ENCODE assay signal across 11 cellular contexts in genomic region chr15:94238539-94239118, GRCh38. TPM values are rescaled to one million over a fixed set of nuclear protein-coding genes. Genes with fewer than 3 reads are reported as not detected.
DNase-seq lines count a peak whose midpoint lies in the region; ATAC-seq and TF ChIP-seq lines count a peak whose summit lies in the region.
"Had no signal": no experiment of that assay in that cellular context is flagged by ENCODE, and none has a peak within 500 bp of the region (broad histone marks: within the 10 kb centered on the region; RNA-seq: fewer than 3 reads in every experiment).

No MANE protein-coding gene starts in this region.

- peaks cover 35% of the 10 kb centered on the region for H3K36me3 Mint-ChIP-seq in activated CD8-positive, alpha-beta T cell treated with anti-CD3 and anti-CD28 coated beads, Interleukin-2, amount 10 ng/mL, durations not matched to agents 7 days and 5 days (ENCODE audit: low read depth)
- H3K36me3 Mint-ChIP-seq in glutamatergic neuron (ENCODE audit: unreplicated experiment): no peaks in the 10 kb centered on the region
- H3K36me3 Mint-ChIP-seq: activated naive CD8-positive, alpha-beta T cell had no signal

- no peak for DNase-seq in activated CD8-positive, alpha-beta T cell treated with anti-CD3 and anti-CD28 coated beads, Interleukin-2, amount 10 ng/mL, durations not matched to agents 7 days and 5 days
- DNase-seq in iPS-NIHi11 (ENCODE audit: low spot score) (no peak), NCI-H345 treated with DMSO at 0.1 percent for 48 hours (lab: John Stamatoyannopoulos, UW; ENCODE audit: unreplicated experiment) (no peak), HK-2 (ENCODE audit: unreplicated experiment) (no peak), glutamatergic neuron (no peak)
- DNase-seq: nucleus accumbens had no signal

- H3K4me1 Mint-ChIP-seq in activated CD8-positive, alpha-beta T cell treated with anti-CD3 and anti-CD28 coated beads, Interleukin-2, amount 10 ng/mL, durations not matched to agents 7 days and 5 days (ENCODE audit: low read depth): peaks cover 70% of the 10 kb centered on the region
- no peaks in the 10 kb centered on the region for H3K4me1 Mint-ChIP-seq in glutamatergic neuron (ENCODE audit: low read depth, unreplicated experiment)

- H3K36me3 ChIP-seq in DOHH2 (ENCODE audit: control insufficient read depth, low read length): peaks cover 48% of the 10 kb centered on the region

- CTCF ChIA-PET in activated CD8-positive, alpha-beta T cell treated with anti-CD3 and anti-CD28 coated beads, Interleukin-2, amount 10 ng/mL, durations not matched to agents 7 days and 5 days (lab: Charles Lee): interaction anchor here (0.9 to 2.9 kb wide), 6 partner anchors 8 to 86 kb away, joined by 3 to 17 read pairs (median 5); partner anchors contain the start of gene MCTP2

- peaks cover 85% of the 10 kb centered on the region for H3K4me1 ChIP-seq in DOHH2 (ENCODE audit: control insufficient read depth, low read length)

- H3F3A ChIP-seq in DOHH2 (ENCODE audit: control insufficient read depth, insufficient read depth): peaks cover 27% of the 10 kb centered on the region

- POLR2A ChIA-PET in activated CD8-positive, alpha-beta T cell treated with anti-CD3 and anti-CD28 coated beads, Interleukin-2, amount 10 ng/mL, durations not matched to agents 7 days and 5 days (lab: Charles Lee): interaction anchor here (0.6 to 1.6 kb wide), 2 partner anchors 15 to 68 kb away, joined by 3 to 4 read pairs; no protein-coding TSS in a partner anchor

- peak overlapping the region; percentile 61 for H3K27ac ChIP-seq in DOHH2 (ENCODE audit: low read depth, low read length)

- H3K4me2 ChIP-seq in DOHH2 (ENCODE audit: low read length): peak overlapping the region; percentile 54

- H3K27ac Mint-ChIP-seq in activated CD8-positive, alpha-beta T cell treated with anti-CD3 and anti-CD28 coated beads, Interleukin-2, amount 10 ng/mL, durations not matched to agents 7 days and 5 days: peak overlapping the region; percentile 58
- no peak overlapping the region for H3K27ac Mint-ChIP-seq in glutamatergic neuron (ENCODE audit: unreplicated experiment)
- H3K27ac Mint-ChIP-seq: activated naive CD8-positive, alpha-beta T cell had no signal

- H3K9me3 Mint-ChIP-seq in activated CD8-positive, alpha-beta T cell treated with anti-CD3 and anti-CD28 coated beads, Interleukin-2, amount 10 ng/mL, durations not matched to agents 7 days and 5 days (ENCODE audit: insufficient read depth): no peaks in the 10 kb centered on the region
- H3K9me3 Mint-ChIP-seq in glutamatergic neuron (ENCODE audit: unreplicated experiment): no peaks in the 10 kb centered on the region

- no peaks in the 10 kb centered on the region for H3K27me3 ChIP-seq in DOHH2 (ENCODE audit: control insufficient read depth, low read length)

- no peaks in the 10 kb centered on the region for H3K9me2 ChIP-seq in DOHH2 (replicated peaks; ENCODE audit: control insufficient read depth, low read length)

- ATAC-seq in GM21360 (IDR thresholded peaks at IDR 0.05; ENCODE audit: unreplicated experiment): peak; percentile 78
- peak; percentile 81 for ATAC-seq in HG03354 (IDR thresholded peaks at IDR 0.05; ENCODE audit: poor library complexity, severe bottlenecking, unreplicated experiment)
- no peak for ATAC-seq in activated CD8-positive, alpha-beta T cell treated with anti-CD3 and anti-CD28 coated beads, Interleukin-2, amount 10 ng/mL, durations not matched to agents 7 days and 5 days
- ATAC-seq: SK-N-SH treated with all-trans-retinoic acid at 6 μM for 48 hours had no signal

- H3K4me3 ChIP-seq in DOHH2 (ENCODE audit: low read length): peak overlapping the region; percentile 7; the same call in 1 of the 2 replicates

- H3K4me3 Mint-ChIP-seq in activated CD8-positive, alpha-beta T cell treated with anti-CD3 and anti-CD28 coated beads, Interleukin-2, amount 10 ng/mL, durations not matched to agents 7 days and 5 days: no peak overlapping the region
- H3K4me3 Mint-ChIP-seq in glutamatergic neuron (ENCODE audit: unreplicated experiment): no peak overlapping the region
- H3K4me3 Mint-ChIP-seq: activated naive CD8-positive, alpha-beta T cell had no signal

- H3K79me2 ChIP-seq in DOHH2 (ENCODE audit: control insufficient read depth, low read length): peaks cover 97% of the 10 kb centered on the region

- peaks cover 4% of the 10 kb centered on the region; the same call in 1 of the 2 replicates for H3K9me3 ChIP-seq in DOHH2 (ENCODE audit: control insufficient read depth, insufficient read depth, low read length)

- peaks cover 29% of the 10 kb centered on the region for H4K20me1 ChIP-seq in DOHH2 (ENCODE audit: control insufficient read depth, insufficient read depth, low read depth, low read length)

- no peaks in the 10 kb centered on the region for H3K27me3 Mint-ChIP-seq in activated CD8-positive, alpha-beta T cell treated with anti-CD3 and anti-CD28 coated beads, Interleukin-2, amount 10 ng/mL, durations not matched to agents 7 days and 5 days (ENCODE audit: low read depth)
- peaks cover 1% of the 10 kb centered on the region for H3K27me3 Mint-ChIP-seq in glutamatergic neuron (ENCODE audit: unreplicated experiment)
- H3K27me3 Mint-ChIP-seq: activated naive CD8-positive, alpha-beta T cell had no signal

- TF ChIP-seq CTCF in DOHH2 (IDR thresholded peaks at IDR 0.05; ENCODE audit: low read depth, low read length, poor library complexity, severe bottlenecking): no peak
- TF ChIP-seq CTCF in glutamatergic neuron (IDR thresholded peaks at IDR 0.05; ENCODE audit: partially characterized antibody, unreplicated experiment): no peak

RNA-seq across cellular contexts. Expression of gene MCTP2, which starts 7.3 kb away (rescaled TPM):
- 10 to 100 TPM; 26.2 to 26.9 TPM for total RNA-seq in activated CD8-positive, alpha-beta T cell treated with anti-CD3 and anti-CD28 coated beads, Interleukin-2, amount 10 ng/mL, durations not matched to agents 7 days and 5 days
- 0.44 TPM for total RNA-seq in glutamatergic neuron (ENCODE audit: unreplicated experiment)

Comparison
In these comparisons a context has a peak if more than half of its experiments do, and no peak if none do; other contexts are left out.
1. RNA of gene MCTP2, which starts 7.3 kb away (total RNA-seq): 26.2 to 26.9 TPM in activated CD8-positive, alpha-beta T cell treated with anti-CD3 and anti-CD28 coated beads, Interleukin-2, amount 10 ng/mL, durations not matched to agents 7 days and 5 days; 0.44 TPM in glutamatergic neuron (single experiment); every median in the first group is over 10 times any median in the second.